In genomic region chr1:87221008-87221407, GRCh38 we compare ENCODE assay signal across 24 cellular contexts.
"Had no signal": no experiment of that assay in that cellular context is flagged by ENCODE, and none has a peak within 500 bp of the region (broad histone marks: within the 10 kb centered on the region; RNA-seq: fewer than 3 reads in every experiment).

No MANE protein-coding gene starts in this region.

- H3K4me1 ChIP-seq: colonic mucosa had no signal

- H3K36me3 ChIP-seq: colonic mucosa, gastroesophageal sphincter, lower lobe of right lung, neutrophil, tibial nerve had no signal

- H3K4me3 ChIP-seq: colonic mucosa, gastroesophageal sphincter, lower lobe of right lung, tibial nerve had no signal

- ATAC-seq: activated CD8-positive, alpha-beta T cell treated with anti-CD3 and anti-CD28 coated beads for 36 hours; activated T-helper 17 cell treated with anti-CD3 and anti-CD28 coated beads, Interleukin-2, amount 50 U/mL, for 72 hours; gastroesophageal sphincter; lower lobe of right lung; natural killer cell treated with Interleukin-12 subunit alpha and Interleukin-12 subunit beta and Interleukin-15 and Interleukin-18, amount 100 ng/mL, for 72 hours had no signal

- H3K9me3 Mint-ChIP-seq: activated T-helper 17 cell treated with anti-CD3 and anti-CD28 coated beads, Interleukin-2, amount 50 U/mL, for 72 hours; natural killer cell treated with Interleukin-12 subunit alpha and Interleukin-12 subunit beta and Interleukin-15 and Interleukin-18, amount 100 ng/mL, for 72 hours had no signal

- H3K36me3 Mint-ChIP-seq: activated naive CD8-positive, alpha-beta T cell treated with anti-CD3 and anti-CD28 coated beads, Interleukin-2, amount 10 ng/mL, durations not matched to agents 7 days and 5 days; brain; mesothelial cell of epicardium; natural killer cell treated with Interleukin-12 subunit alpha and Interleukin-12 subunit beta and Interleukin-15 and Interleukin-18, amount 100 ng/mL, for 72 hours had no signal

- H3K27me3 Mint-ChIP-seq: activated CD4-positive, alpha-beta T cell treated with anti-CD3 and anti-CD28 coated beads, Interleukin-2, amount 10 ng/mL, durations not matched to agents 24 days and 14 days; activated CD8-positive, alpha-beta T cell treated with anti-CD3 and anti-CD28 coated beads for 36 hours; brain; stimulated activated naive CD8-positive, alpha-beta T cell treated with anti-CD3 and anti-CD28 coated beads, Interleukin-15, Interleukin-2, amounts not matched to agents 100 ng/mL and 50 ng/mL, for 24 hours had no signal

- H3K27me3 ChIP-seq: colonic mucosa, gastroesophageal sphincter, neutrophil, tibial nerve had no signal

- H3K4me1 Mint-ChIP-seq: activated CD4-positive, alpha-beta T cell treated with anti-CD3 and anti-CD28 coated beads, Interleukin-2, amount 10 ng/mL, durations not matched to agents 24 days and 14 days; activated naive CD8-positive, alpha-beta T cell treated with anti-CD3 and anti-CD28 coated beads, Interleukin-2, amount 10 ng/mL, durations not matched to agents 7 days and 5 days; activated T-helper 17 cell treated with anti-CD3 and anti-CD28 coated beads, Interleukin-2, amount 50 U/mL, for 72 hours; endodermal cell had no signal

- H3K4me3 Mint-ChIP-seq: activated CD4-positive, alpha-beta T cell treated with anti-CD3 and anti-CD28 coated beads, Interleukin-2, amount 10 ng/mL, durations not matched to agents 24 days and 14 days; activated CD8-positive, alpha-beta T cell treated with anti-CD3 and anti-CD28 coated beads for 36 hours; activated naive CD8-positive, alpha-beta T cell treated with anti-CD3 and anti-CD28 coated beads, Interleukin-2, amount 10 ng/mL, durations not matched to agents 7 days and 5 days; activated T-helper 17 cell treated with anti-CD3 and anti-CD28 coated beads, Interleukin-2, amount 50 U/mL, for 72 hours; brain; endodermal cell; mesothelial cell of epicardium; natural killer cell treated with Interleukin-12 subunit alpha and Interleukin-12 subunit beta and Interleukin-15 and Interleukin-18, amount 100 ng/mL, for 72 hours; stimulated activated naive CD8-positive, alpha-beta T cell treated with anti-CD3 and anti-CD28 coated beads, Interleukin-15, Interleukin-2, amounts not matched to agents 100 ng/mL and 50 ng/mL, for 24 hours had no signal

- H3K27ac ChIP-seq: colonic mucosa, gastroesophageal sphincter, lower lobe of right lung, neutrophil, tibial nerve had no signal

- H3K9me3 ChIP-seq: colonic mucosa, lower lobe of right lung, neutrophil had no signal

- H3K27ac Mint-ChIP-seq: activated CD4-positive, alpha-beta T cell treated with anti-CD3 and anti-CD28 coated beads, Interleukin-2, amount 10 ng/mL, durations not matched to agents 24 days and 14 days; activated CD8-positive, alpha-beta T cell treated with anti-CD3 and anti-CD28 coated beads for 36 hours; activated naive CD8-positive, alpha-beta T cell treated with anti-CD3 and anti-CD28 coated beads, Interleukin-2, amount 10 ng/mL, durations not matched to agents 7 days and 5 days; activated T-helper 17 cell treated with anti-CD3 and anti-CD28 coated beads, Interleukin-2, amount 50 U/mL, for 72 hours; brain; endodermal cell; mesothelial cell of epicardium; natural killer cell treated with Interleukin-12 subunit alpha and Interleukin-12 subunit beta and Interleukin-15 and Interleukin-18, amount 100 ng/mL, for 72 hours; stimulated activated naive CD8-positive, alpha-beta T cell treated with anti-CD3 and anti-CD28 coated beads, Interleukin-15, Interleukin-2, amounts not matched to agents 100 ng/mL and 50 ng/mL, for 24 hours had no signal

- DNase-seq: activated CD4-positive, alpha-beta T cell treated with anti-CD3 and anti-CD28 coated beads, Interleukin-2, amount 10 ng/mL, durations not matched to agents 24 days and 14 days; activated CD8-positive, alpha-beta T cell treated with anti-CD3 and anti-CD28 coated beads for 36 hours; activated naive CD4-positive, alpha-beta T cell; activated naive CD8-positive, alpha-beta T cell treated with anti-CD3 and anti-CD28 coated beads, Interleukin-2, amount 10 ng/mL, durations not matched to agents 7 days and 5 days; activated T-cell treated with anti-CD3 and anti-CD28 coated beads, Interleukin-2, amount 50 U/mL, for 1 hour; amygdala; central memory CD4-positive, alpha-beta T cell; colonic mucosa; endodermal cell; lower lobe of right lung; posterior cingulate gyrus; retina; stimulated activated CD4-positive, alpha-beta T cell treated with anti-CD3 and anti-CD28 coated beads, Interleukin-12 subunit alpha, Interleukin-12 subunit beta, amount 100 ng/mL, for 4 hours; stimulated activated CD4-positive, alpha-beta T cell treated with anti-CD3 and anti-CD28 coated beads, Interleukin-2, amount 100 ng/mL, for 24 hours; T-helper 1 cell; T-helper 9 cell had no signal
